ENCODE assay signal across 24 cellular contexts in the genomic region with DNA sequence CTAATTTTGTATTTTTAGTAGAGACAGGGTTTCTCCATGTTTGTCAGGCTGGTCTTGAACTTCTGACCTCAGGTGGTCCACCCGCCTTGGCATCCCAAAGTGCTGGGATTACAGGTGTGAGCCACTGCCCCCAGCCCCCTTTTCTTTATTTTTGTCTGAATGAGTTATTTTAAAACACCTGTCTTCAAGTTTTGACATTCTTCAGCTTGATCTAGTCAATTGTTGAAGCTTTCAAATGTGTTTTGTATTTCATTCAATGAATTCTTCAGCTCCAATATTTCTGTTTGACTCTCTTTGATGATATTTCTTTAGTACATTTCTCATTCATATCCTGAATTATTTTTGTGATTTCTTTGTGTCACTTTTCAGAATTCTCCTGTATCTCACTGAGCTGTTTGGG.
"Had no signal": no experiment of that assay in that cellular context is flagged by ENCODE, and none has a peak within 500 bp of the region (broad histone marks: within the 10 kb centered on the region; RNA-seq: fewer than 3 reads in every experiment).

No MANE protein-coding gene starts in this region.

- H3K27ac Mint-ChIP-seq: mesothelial cell of epicardium; natural killer cell; nephron progenitor cell; progenitor cell of endocrine pancreas; stimulated activated naive B cell treated with anti-CD40 and anti-IgM and Interleukin-4, amounts not matched to agents 10 μg/mL and 1 μg/mL and 100 μg/mL, for 72 hours; type B pancreatic cell had no signal

- DNase-seq: islet precursor cell; left ventricle myocardium inferior; mesendoderm; naive B cell; natural killer cell; nephron progenitor cell; ovary; stimulated activated CD4-positive, alpha-beta T cell treated with anti-CD3 and anti-CD28 coated beads, Interleukin-12 subunit alpha, Interleukin-12 subunit beta, amount 100 ng/mL, for 4 hours; stimulated activated CD4-positive, alpha-beta T cell treated with anti-CD3 and anti-CD28 coated beads, Interleukin-15, amount 100 ng/mL, for 24 hours; stimulated activated CD4-positive, alpha-beta T cell treated with anti-CD3 and anti-CD28 coated beads, Interleukin-2, amount 100 ng/mL, for 24 hours; stimulated activated CD4-positive, alpha-beta T cell treated with anti-CD3 and anti-CD28 coated beads, Interleukin-4, amount 100 ng/mL, for 1 hour; stimulated activated naive B cell treated with anti-CD40 and anti-IgM and Interleukin-4, amounts not matched to agents 10 μg/mL and 1 μg/mL and 100 μg/mL, for 72 hours; stimulated activated naive CD8-positive, alpha-beta T cell treated with anti-CD3 and anti-CD28 coated beads, Interleukin-15, Interleukin-2, amounts not matched to agents 100 U/mL and 50 U/mL, for 24 hours; uterus had no signal

- H3K4me1 ChIP-seq: suprapubic skin, tibial nerve had no signal

- H3K36me3 ChIP-seq: left ventricle myocardium inferior, ovary, right atrium auricular region, suprapubic skin, thoracic aorta, tibial nerve, uterus had no signal

- H3K9me3 ChIP-seq: ovary, uterus had no signal

- H3K4me3 Mint-ChIP-seq: mesothelial cell of epicardium; naive B cell; natural killer cell; nephron progenitor cell; stimulated activated naive B cell treated with anti-CD40 and anti-IgM and Interleukin-4, amounts not matched to agents 10 μg/mL and 1 μg/mL and 100 μg/mL, for 72 hours; type B pancreatic cell had no signal

- H3K27me3 Mint-ChIP-seq: type B pancreatic cell had no signal

- H3K4me3 ChIP-seq: left ventricle myocardium inferior, lung, ovary, right atrium auricular region, skin epidermis, suprapubic skin, thoracic aorta, tibial nerve, uterus had no signal

- ATAC-seq: natural killer cell; sciatic nerve; stimulated activated naive B cell treated with anti-CD40 and anti-IgM and Interleukin-4, amounts not matched to agents 10 μg/mL and 1 μg/mL and 100 μg/mL, for 72 hours; stimulated activated naive CD8-positive, alpha-beta T cell treated with anti-CD3 and anti-CD28 coated beads, Interleukin-15, Interleukin-2, amounts not matched to agents 100 U/mL and 50 U/mL, for 24 hours had no signal

- H3K27ac ChIP-seq: left ventricle myocardium inferior, ovary, right atrium auricular region, skin epidermis, suprapubic skin, thoracic aorta, tibial nerve, uterus had no signal

- H3K4me1 Mint-ChIP-seq: naive B cell; natural killer cell; stimulated activated naive B cell treated with anti-CD40 and anti-IgM and Interleukin-4, amounts not matched to agents 10 μg/mL and 1 μg/mL and 100 μg/mL, for 72 hours had no signal

- H3K27me3 ChIP-seq: ovary, right atrium auricular region, suprapubic skin, tibial nerve, uterus had no signal
